ENCODE assay signal across 25 cellular contexts in the genomic region with DNA sequence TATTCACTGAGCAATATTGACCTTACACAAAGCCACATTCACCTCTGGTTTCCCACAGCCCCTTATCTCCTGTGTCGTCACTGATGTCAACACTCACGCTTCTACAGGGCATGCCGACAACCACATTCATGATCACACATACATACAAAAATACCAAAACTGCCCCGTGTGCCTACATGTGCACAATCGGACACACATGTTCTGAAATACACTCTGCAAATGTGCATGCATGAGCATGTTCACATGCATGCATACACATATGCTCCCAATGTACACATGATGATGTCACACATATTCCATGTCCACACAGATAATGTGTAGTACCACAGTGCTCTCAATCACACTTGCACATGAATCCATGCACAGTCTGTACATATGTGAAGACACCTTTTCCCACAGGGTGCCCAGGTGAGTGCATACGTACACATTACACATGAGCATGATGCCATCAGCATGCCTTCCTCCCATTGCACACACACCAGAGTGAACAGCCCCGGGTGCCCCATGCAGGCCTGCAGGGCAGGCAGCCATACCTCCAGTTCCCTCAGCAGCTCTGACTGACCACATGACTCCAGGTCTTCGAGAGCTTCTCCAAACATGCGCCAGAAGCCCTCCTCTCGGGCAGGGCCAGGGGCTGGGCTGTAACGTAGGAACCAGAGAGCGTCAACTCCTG. TPM values are rescaled to one million over a fixed set of nuclear protein-coding genes. Genes with fewer than 3 reads are reported as not detected.
"Had no signal": no experiment of that assay in that cellular context is flagged by ENCODE, and none has a peak within 500 bp of the region (broad histone marks: within the 10 kb centered on the region; RNA-seq: fewer than 3 reads in every experiment).

No MANE protein-coding gene starts in this region.

- H3K27ac Mint-ChIP-seq: dendritic cell treated with granulocyte-macrophage colony-stimulating factor and Interleukin-4, amounts not matched to agents 40 ng/mL and 50 ng/mL, for 4 days; effector memory CD8-positive, alpha-beta T cell; immature natural killer cell; stimulated activated effector memory CD8-positive, alpha-beta T cell treated with anti-CD3 and anti-CD28 coated beads, Interleukin-12 subunit alpha, Interleukin-12 subunit beta, amount 100 ng/mL, for 72 hours had no signal

- H3K4me3 Mint-ChIP-seq: dendritic cell treated with granulocyte-macrophage colony-stimulating factor and Interleukin-4, amounts not matched to agents 40 ng/mL and 50 ng/mL, for 4 days; effector memory CD8-positive, alpha-beta T cell; immature natural killer cell; naive thymus-derived CD8-positive, alpha-beta T cell; stimulated activated effector memory CD8-positive, alpha-beta T cell treated with anti-CD3 and anti-CD28 coated beads, Interleukin-12 subunit alpha, Interleukin-12 subunit beta, amount 100 ng/mL, for 72 hours had no signal

- H3K9me3 Mint-ChIP-seq: effector memory CD8-positive, alpha-beta T cell had no signal

- H3K9me3 ChIP-seq: ovary, prostate gland, suprapubic skin, thyroid gland had no signal

- H3K36me3 ChIP-seq: ovary, prostate gland, suprapubic skin, thyroid gland, upper lobe of left lung, vagina had no signal

- FAIRE-seq: colon, keratinocyte, small intestine had no signal

- H3K27ac ChIP-seq: epithelial cell of prostate, esophagus muscularis mucosa, gastrocnemius medialis, ovary, prostate gland, suprapubic skin, thyroid gland, upper lobe of left lung, vagina had no signal

- H3K4me1 Mint-ChIP-seq: immature natural killer cell had no signal

- DNase-seq: cerebellar nuclear complex; effector memory CD8-positive, alpha-beta T cell; immature natural killer cell; left cardiac atrium; left ventricle myocardium superior; mucosa of descending colon; naive thymus-derived CD8-positive, alpha-beta T cell; small intestine; stimulated activated CD4-positive, alpha-beta T cell treated with anti-CD3 and anti-CD28 coated beads, Interleukin-4, amount 100 ng/mL, for 1 hour; stimulated activated CD8-positive, alpha-beta memory T cell treated with anti-CD3 and anti-CD28 coated beads, Interleukin-4, amount 100 ng/mL, for 48 hours; stimulated activated naive CD8-positive, alpha-beta T cell treated with anti-CD3 and anti-CD28 coated beads, Interleukin-15, Interleukin-2, amounts not matched to agents 100 U/mL and 50 U/mL, for 24 hours; thyroid gland; upper lobe of left lung had no signal

- H3K27me3 ChIP-seq: gastrocnemius medialis, ovary, suprapubic skin, thyroid gland, upper lobe of left lung, vagina had no signal

- H3K4me3 ChIP-seq: esophagus muscularis mucosa, gastrocnemius medialis, lung, mucosa of descending colon, ovary, prostate gland, suprapubic skin, thyroid gland, upper lobe of left lung, vagina had no signal

- H3K36me3 Mint-ChIP-seq: stimulated activated effector memory CD8-positive, alpha-beta T cell treated with anti-CD3 and anti-CD28 coated beads, Interleukin-12 subunit alpha, Interleukin-12 subunit beta, amount 100 ng/mL, for 72 hours had no signal

- H3K4me1 ChIP-seq: esophagus muscularis mucosa, gastrocnemius medialis, prostate gland, suprapubic skin, thyroid gland, upper lobe of left lung, vagina had no signal

RNA-seq across cellular contexts. Expression of a gene that starts 37.0 kb away (rescaled TPM):
- total RNA-seq: naive thymus-derived CD8-positive, alpha-beta T cell had no signal
